1 cellular context compared by ENCODE assay signal in the genomic region with DNA sequence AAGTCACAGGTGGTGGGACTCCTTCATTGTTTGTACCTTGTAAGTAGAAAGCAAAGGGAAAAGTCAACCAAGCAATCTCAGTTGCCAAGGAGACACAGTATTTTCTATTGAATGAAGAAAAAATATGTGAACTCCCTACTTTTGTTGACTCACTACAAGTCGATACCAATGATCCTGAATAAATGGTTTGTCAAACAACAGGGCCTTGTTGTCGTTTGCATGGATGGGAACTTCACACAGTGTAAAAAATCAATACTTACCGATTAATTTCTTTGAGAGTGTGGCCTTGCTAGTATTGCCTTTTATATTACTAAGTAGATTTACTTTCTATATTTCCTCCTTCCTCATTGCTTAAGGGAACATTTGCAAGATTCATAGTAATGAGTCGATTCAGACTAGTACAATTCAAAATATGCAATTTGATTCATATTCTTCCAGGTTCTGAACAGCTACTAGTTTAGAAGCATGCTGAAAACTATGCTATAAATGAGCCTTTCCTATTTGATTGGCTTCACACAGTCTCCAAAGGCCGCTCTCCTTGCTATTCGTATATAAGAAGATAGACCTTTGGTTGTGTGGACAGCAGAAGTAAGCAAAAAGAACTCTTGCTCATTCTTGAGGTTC.
TF ChIP-seq lines count a peak whose summit lies in the region.

No MANE protein-coding gene starts in this region.

TF ChIP-seq in K562, 482 proteins besides CTCF, POLR2A, EP300 and RAD21 (continued from another document):
- no peak for TF ChIP-seq ZNF354B (CRISPR knock-in tag; IDR thresholded peaks at IDR 0.05)
- peak; percentile 26; the same call in 1 of the 2 replicates for TF ChIP-seq RFX1 (IDR thresholded peaks at IDR 0.05)
- no peak for TF ChIP-seq RFX5 (IDR thresholded peaks at IDR 0.05; ENCODE audit: low read depth, low read length)
- no peak for TF ChIP-seq ZNF408 (CRISPR knock-in tag; IDR thresholded peaks at IDR 0.05; ENCODE audit: low read depth)
TF ChIP-seq in K562: peak in this region for 3.
